Comparison of ENCODE assay signal across 8 cellular contexts in genomic region chr22:36330655-36331305, GRCh38. TPM values are rescaled to one million over a fixed set of nuclear protein-coding genes. Genes with fewer than 3 reads are reported as not detected.
DNase-seq lines count a peak whose midpoint lies in the region; ATAC-seq, FAIRE-seq and TF ChIP-seq lines count a peak whose summit lies in the region.

No MANE protein-coding gene starts in this region.

- H3K4me1 ChIP-seq in psoas muscle, result peaks cover 91% of the 10 kb centered on the region

- WGBS in psoas muscle, 3 donors, result 47 to 54% (median 52%) methylated on average over 20 of the region's 20 CpGs

- intact Hi-C loops in psoas muscle (cut with DNase I), result loop anchor here in 1 of 2 donors (5.0 kb wide), 1 partner anchor 57 kb away; the partner anchor contains the start of gene MYH9

- H3K9me3 ChIP-seq in psoas muscle, result no peaks in the 10 kb centered on the region

- H3K4me3 ChIP-seq in HL-60 (replicated peaks; ENCODE audit: insufficient read depth, low read length) (no peak overlapping the region), fibroblast of the aortic adventitia (ENCODE audit: low read depth, low read length) (no peak overlapping the region), psoas muscle (peak overlapping the region; percentile 6)

- FAIRE-seq in frontal cortex (lab: Jason Lieb, UNC), result no peak

- in situ Hi-C loops in GM13976 (cut with MboI; ENCODE audit: low sequenced_read_pairs, unreplicated experiment), result no loop called here

- H3K27ac ChIP-seq in HL-60 (replicated peaks), result peak overlapping the region; percentile 95
- peak overlapping the region; percentile 86 for H3K27ac ChIP-seq in psoas muscle

- H3K36me3 ChIP-seq in psoas muscle (ENCODE audit: insufficient read depth in 1 of 2, low read depth in 1 of 2), result peaks cover 0 to 64% of the 10 kb centered on the region in 2 donors

- DNase-seq in HL-60 (ENCODE audit: low read depth in 1 of 2, low spot score in 1 of 2), result peak; percentile 56 to 63
- DNase-seq in UCSD-AML1 (lab: John Stamatoyannopoulos, UW; ENCODE audit: unreplicated experiment), result peak; percentile 59
- DNase-seq in fibroblast of the aortic adventitia (ENCODE audit: low read depth), result peak; percentile 77
- DNase-seq in psoas muscle, result peak in 1 of 2 donors; percentile 75
- DNase-seq in frontal cortex (ENCODE audit: low spot score in 2 of 2), result no peak
- DNase-seq in GM13976 (ENCODE audit: low spot score), result no peak
- DNase-seq in NCI-H82 (lab: John Stamatoyannopoulos, UW), result no peak

- H3K27me3 ChIP-seq in HL-60 (ENCODE audit: insufficient read depth, poor library complexity, severe bottlenecking) (no peaks in the 10 kb centered on the region), psoas muscle (ENCODE audit: insufficient read depth in 3 of 3, low read length in 2 of 3) (no peaks in the 10 kb centered on the region)

- ATAC-seq in psoas muscle (peak in 3 of 4 donors; percentile 10 to 35 (median 15)), HG03439 (IDR thresholded peaks at IDR 0.05; ENCODE audit: unreplicated experiment) (no peak)

- TF ChIP-seq CTCF in HL-60 (IDR thresholded peaks at IDR 0.05; ENCODE audit: insufficient read depth, low read length), result no peak
- TF ChIP-seq CTCF in fibroblast of the aortic adventitia (IDR thresholded peaks at IDR 0.05; ENCODE audit: insufficient read depth, low read length), result no peak
- TF ChIP-seq CTCF in psoas muscle (IDR thresholded peaks at IDR 0.05), result no peak
- no peak for TF ChIP-seq CTCF in GM13976 (IDR thresholded peaks at IDR 0.05; ENCODE audit: borderline replicate concordance, control extremely low read depth, extremely low read depth, insufficient read depth, missing control alignments)

RNA-seq across cellular contexts. Expression of gene MYH9, which starts 57.0 kb away (rescaled TPM):
- 339 and 386 TPM in 2 replicates for total RNA-seq in fibroblast of the aortic adventitia (ENCODE audit: low replicate concordance)
- total RNA-seq in psoas muscle, result 100 to 1,000 TPM in 3 of 4 donors, 10 to 100 TPM in 1; 92.0 to 214 (median 179) TPM
- 10 to 100 TPM; 35.6 to 89.3 (median 56.3) TPM for polyA plus RNA-seq in psoas muscle
- 32.2 TPM for total RNA-seq in frontal cortex

Comparison
In these comparisons a context has a peak if more than half of its experiments do, and no peak if none do; other contexts are left out.
1. DNase-seq: peak in HL-60 (2 of 2), UCSD-AML1 (single experiment) and fibroblast of the aortic adventitia (single experiment); none in frontal cortex (0 of 2), GM13976 (single experiment) and NCI-H82 (single experiment).